Comparison of ENCODE assay signal across 22 cellular contexts in the genomic region with DNA sequence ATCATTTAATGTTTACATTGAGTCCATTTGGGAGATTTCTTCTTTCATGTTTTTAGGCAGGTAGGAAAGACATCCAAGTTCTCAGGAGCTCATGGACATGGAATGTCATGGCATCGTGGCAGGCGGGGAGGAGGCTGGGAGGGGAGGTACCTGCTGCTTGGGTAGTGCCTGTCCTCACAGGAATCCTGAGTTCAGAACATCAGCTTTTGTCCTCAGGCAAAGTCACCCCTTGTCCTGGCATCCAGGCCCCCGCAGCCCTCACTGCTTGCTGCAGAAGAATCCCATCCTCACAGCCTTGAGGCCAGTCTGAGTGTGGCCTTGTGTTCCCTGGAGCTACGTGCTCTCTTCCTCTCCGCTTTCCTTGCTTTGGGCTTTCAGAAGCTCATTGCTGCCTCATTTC.
"Had no signal": no experiment of that assay in that cellular context is flagged by ENCODE, and none has a peak within 500 bp of the region (broad histone marks: within the 10 kb centered on the region; RNA-seq: fewer than 3 reads in every experiment).

No MANE protein-coding gene starts in this region.

- H3K4me1 Mint-ChIP-seq: activated naive CD8-positive, alpha-beta T cell treated with anti-CD3 and anti-CD28 coated beads, Interleukin-2, amount 10 ng/mL, durations not matched to agents 7 days and 5 days; stimulated activated effector memory CD8-positive, alpha-beta T cell treated with anti-CD3 and anti-CD28 coated beads, Interleukin-12 subunit alpha, Interleukin-12 subunit beta, amount 100 ng/mL, for 72 hours; stimulated activated naive CD8-positive, alpha-beta T cell treated with anti-CD3 and anti-CD28 coated beads, Interleukin-15, amount 100 ng/mL, for 72 hours; T-helper 17 cell had no signal

- ATAC-seq: activated T-cell treated with anti-CD3 and anti-CD28 coated beads, Interleukin-2, amount 50 U/mL, for 4 hours; left lobe of liver; sciatic nerve; stimulated activated effector memory CD8-positive, alpha-beta T cell treated with anti-CD3 and anti-CD28 coated beads, Interleukin-12 subunit alpha, Interleukin-12 subunit beta, amount 100 ng/mL, for 72 hours; stimulated activated naive CD8-positive, alpha-beta T cell treated with anti-CD3 and anti-CD28 coated beads, Interleukin-15, amount 100 ng/mL, for 72 hours; T-helper 17 cell had no signal

- H3K27ac ChIP-seq: epithelial cell of prostate, tibial nerve had no signal

- H3K36me3 ChIP-seq: tibial nerve had no signal

- FAIRE-seq: small intestine had no signal

- H3K27me3 ChIP-seq: tibial nerve had no signal

- H3K9me3 ChIP-seq: tibial nerve had no signal

- DNase-seq: activated CD4-positive, alpha-beta T cell treated with anti-CD3 and anti-CD28 coated beads for 4 hours; activated CD4-positive, alpha-beta T cell treated with anti-CD3 and anti-CD28 coated beads, Interleukin-2, amount 50 U/mL, for 48 hours; activated CD4-positive, CD25-positive, alpha-beta regulatory T cell; activated CD8-positive, alpha-beta memory T cell treated with anti-CD3 and anti-CD28 coated beads, Interleukin-2, amount 50 U/mL, for 48 hours; activated naive CD4-positive, alpha-beta T cell treated with Interleukin-2 at 50 U/mL for 16 hours; activated naive CD8-positive, alpha-beta T cell treated with anti-CD3 and anti-CD28 coated beads, Interleukin-2, amount 10 ng/mL, durations not matched to agents 7 days and 5 days; activated T-cell treated with anti-CD3 and anti-CD28 coated beads, Interleukin-2, amount 50 U/mL, for 4 hours; amniotic stem cell; cortex of kidney; midbrain; nephron progenitor cell; occipital lobe; small intestine; stimulated activated CD4-positive, alpha-beta T cell treated with anti-CD3 and anti-CD28 coated beads, Interleukin-2, amount 100 ng/mL, for 24 hours; stimulated activated naive CD8-positive, alpha-beta T cell treated with anti-CD3 and anti-CD28 coated beads, Interleukin-15, amount 100 ng/mL, for 72 hours; T-helper 17 cell had no signal

- H3K27ac Mint-ChIP-seq: activated naive CD8-positive, alpha-beta T cell treated with anti-CD3 and anti-CD28 coated beads, Interleukin-2, amount 10 ng/mL, durations not matched to agents 7 days and 5 days; activated T-helper 2 cell treated with anti-CD3 and anti-CD28 coated beads, Interferon-gamma antibody, Interleukin-2, Interleukin-4, amounts not matched to agents 10 μg/mL and 5 μg/mL and 100 μg/mL, durations not matched to agents 14 hours and 24 hours and 36 hours; nephron progenitor cell; stimulated activated effector memory CD8-positive, alpha-beta T cell treated with anti-CD3 and anti-CD28 coated beads, Interleukin-12 subunit alpha, Interleukin-12 subunit beta, amount 100 ng/mL, for 72 hours; stimulated activated naive CD8-positive, alpha-beta T cell treated with anti-CD3 and anti-CD28 coated beads, Interleukin-15, amount 100 ng/mL, for 72 hours; T-helper 17 cell had no signal

- H3K9me3 Mint-ChIP-seq: activated naive CD8-positive, alpha-beta T cell treated with anti-CD3 and anti-CD28 coated beads, Interleukin-2, amount 10 ng/mL, durations not matched to agents 7 days and 5 days; activated T-cell treated with anti-CD3 and anti-CD28 coated beads, Interleukin-2, amount 50 U/mL, for 4 hours; activated T-helper 2 cell treated with anti-CD3 and anti-CD28 coated beads, Interferon-gamma antibody, Interleukin-2, Interleukin-4, amounts not matched to agents 10 μg/mL and 5 μg/mL and 100 μg/mL, durations not matched to agents 14 hours and 24 hours and 36 hours; nephron progenitor cell; stimulated activated effector memory CD8-positive, alpha-beta T cell treated with anti-CD3 and anti-CD28 coated beads, Interleukin-12 subunit alpha, Interleukin-12 subunit beta, amount 100 ng/mL, for 72 hours; stimulated activated naive CD8-positive, alpha-beta T cell treated with anti-CD3 and anti-CD28 coated beads, Interleukin-15, amount 100 ng/mL, for 72 hours had no signal

- H3K4me3 ChIP-seq: tibial nerve had no signal

- H3K4me3 Mint-ChIP-seq: activated naive CD8-positive, alpha-beta T cell treated with anti-CD3 and anti-CD28 coated beads, Interleukin-2, amount 10 ng/mL, durations not matched to agents 7 days and 5 days; activated T-cell treated with anti-CD3 and anti-CD28 coated beads, Interleukin-2, amount 50 U/mL, for 4 hours; nephron progenitor cell; stimulated activated effector memory CD8-positive, alpha-beta T cell treated with anti-CD3 and anti-CD28 coated beads, Interleukin-12 subunit alpha, Interleukin-12 subunit beta, amount 100 ng/mL, for 72 hours; stimulated activated naive CD8-positive, alpha-beta T cell treated with anti-CD3 and anti-CD28 coated beads, Interleukin-15, amount 100 ng/mL, for 72 hours; T-helper 17 cell had no signal

- H3K4me1 ChIP-seq: tibial nerve had no signal

- H3K36me3 Mint-ChIP-seq: activated naive CD8-positive, alpha-beta T cell treated with anti-CD3 and anti-CD28 coated beads, Interleukin-2, amount 10 ng/mL, durations not matched to agents 7 days and 5 days; stimulated activated effector memory CD8-positive, alpha-beta T cell treated with anti-CD3 and anti-CD28 coated beads, Interleukin-12 subunit alpha, Interleukin-12 subunit beta, amount 100 ng/mL, for 72 hours had no signal
